In genomic region chr11:78290293-78291176, GRCh38 we compare ENCODE assay signal across 9 cellular contexts.
DNase-seq lines count a peak whose midpoint lies in the region; ATAC-seq and TF ChIP-seq lines count a peak whose summit lies in the region.
"Had no signal": no experiment of that assay in that cellular context is flagged by ENCODE, and none has a peak within 500 bp of the region (broad histone marks: within the 10 kb centered on the region; RNA-seq: fewer than 3 reads in every experiment).

No MANE protein-coding gene starts in this region.

- H3K9me3 ChIP-seq in tibial nerve, result peaks cover 0 to 11% (median 0%) of the 10 kb centered on the region in 4 donors

- H3K27ac Mint-ChIP-seq in activated naive CD4-positive, alpha-beta T cell treated with anti-CD3 and anti-CD28 coated beads, Interleukin-2, amount 10 ng/mL, durations not matched to agents 7 days and 5 days, result peak overlapping the region; percentile 92
- H3K27ac Mint-ChIP-seq in T-helper 1 cell treated with Interleukin-12 subunit alpha and Interleukin-12 subunit beta and Interleukin-4 antibody, amounts not matched to agents 30 μg/mL and 1 μg/mL, for 36 hours, result peak overlapping the region; percentile 92

- H3K9me3 Mint-ChIP-seq in activated naive CD4-positive, alpha-beta T cell treated with anti-CD3 and anti-CD28 coated beads, Interleukin-2, amount 10 ng/mL, durations not matched to agents 7 days and 5 days, result peaks cover 43% of the 10 kb centered on the region
- H3K9me3 Mint-ChIP-seq in T-helper 1 cell treated with Interleukin-12 subunit alpha and Interleukin-12 subunit beta and Interleukin-4 antibody, amounts not matched to agents 30 μg/mL and 1 μg/mL, for 36 hours, result peaks cover 38% of the 10 kb centered on the region

- H3K27me3 Mint-ChIP-seq in activated naive CD4-positive, alpha-beta T cell treated with anti-CD3 and anti-CD28 coated beads, Interleukin-2, amount 10 ng/mL, durations not matched to agents 7 days and 5 days, result no peaks in the 10 kb centered on the region
- H3K27me3 Mint-ChIP-seq in T-helper 1 cell treated with Interleukin-12 subunit alpha and Interleukin-12 subunit beta and Interleukin-4 antibody, amounts not matched to agents 30 μg/mL and 1 μg/mL, for 36 hours (ENCODE audit: low read depth), result no peaks in the 10 kb centered on the region

- WGBS in tibial nerve, 2 donors, result 82 to 86% methylated on average over 6 of the region's 6 CpGs

- peak; percentile 87 to 99 for TF ChIP-seq EP300 in tibial nerve (IDR thresholded peaks at IDR 0.05)

- peaks cover 50% of the 10 kb centered on the region for H3K4me1 Mint-ChIP-seq in activated naive CD4-positive, alpha-beta T cell treated with anti-CD3 and anti-CD28 coated beads, Interleukin-2, amount 10 ng/mL, durations not matched to agents 7 days and 5 days
- H3K4me1 Mint-ChIP-seq in T-helper 1 cell treated with Interleukin-12 subunit alpha and Interleukin-12 subunit beta and Interleukin-4 antibody, amounts not matched to agents 30 μg/mL and 1 μg/mL, for 36 hours (ENCODE audit: low read depth), result peaks cover 48% of the 10 kb centered on the region

- peak overlapping the region in 2 of 4 donors; percentile 73 to 87 for H3K27ac ChIP-seq in tibial nerve

- peak; percentile 41 for DNase-seq in activated naive CD4-positive, alpha-beta T cell treated with anti-CD3 and anti-CD28 coated beads, Interleukin-2, amount 10 ng/mL, durations not matched to agents 7 days and 5 days
- DNase-seq in activated naive CD4-positive, alpha-beta T cell (lab: John Stamatoyannopoulos, UW), result no peak
- peak; percentile 76 to 86 for DNase-seq in foreskin fibroblast
- peak in 1 of 2 donors; percentile 88 for DNase-seq in tibial nerve (ENCODE audit: low spot score in 2 of 2)
- no peak for DNase-seq in putamen (ENCODE audit: low spot score)
- DNase-seq: DMS153 had no signal

- TF ChIP-seq CTCF in foreskin fibroblast (IDR thresholded peaks at IDR 0.05; ENCODE audit: low read depth, low read length) (no peak), tibial nerve (IDR thresholded peaks at IDR 0.05) (no peak)

- no peak for TF ChIP-seq POLR2A in tibial nerve (IDR thresholded peaks at IDR 0.05)

- CTCF ChIA-PET in activated naive CD4-positive, alpha-beta T cell treated with anti-CD3 and anti-CD28 coated beads, Interleukin-2, amount 10 ng/mL, durations not matched to agents 7 days and 5 days (lab: Charles Lee), result interaction anchor here (1.1 kb wide), 1 partner anchor 63 kb away, joined by 4 read pairs; no protein-coding TSS in a partner anchor

- H3K4me1 ChIP-seq in tibial nerve, result peaks cover 0 to 9% (median 3%) of the 10 kb centered on the region in 4 donors

- ATAC-seq in HG03045 (IDR thresholded peaks at IDR 0.05; ENCODE audit: unreplicated experiment) (no peak), GM21360 (IDR thresholded peaks at IDR 0.05; ENCODE audit: unreplicated experiment) (no peak)

- H3K36me3 Mint-ChIP-seq in activated naive CD4-positive, alpha-beta T cell treated with anti-CD3 and anti-CD28 coated beads, Interleukin-2, amount 10 ng/mL, durations not matched to agents 7 days and 5 days, result peaks cover 43% of the 10 kb centered on the region
- H3K36me3 Mint-ChIP-seq in T-helper 1 cell treated with Interleukin-12 subunit alpha and Interleukin-12 subunit beta and Interleukin-4 antibody, amounts not matched to agents 30 μg/mL and 1 μg/mL, for 36 hours (ENCODE audit: low read depth), result peaks cover 56% of the 10 kb centered on the region

- no peaks in the 10 kb centered on the region for H3K36me3 ChIP-seq in tibial nerve

- H3K4me3 ChIP-seq in foreskin fibroblast (ENCODE audit: low read depth in 1 of 2, low read length in 2 of 2) (no peak overlapping the region), tibial nerve (no peak overlapping the region)

- H3K27me3 ChIP-seq in tibial nerve, result no peaks in the 10 kb centered on the region

- H3K4me3 Mint-ChIP-seq in activated naive CD4-positive, alpha-beta T cell treated with anti-CD3 and anti-CD28 coated beads, Interleukin-2, amount 10 ng/mL, durations not matched to agents 7 days and 5 days, result no peak overlapping the region
- peak overlapping the region; percentile 68 for H3K4me3 Mint-ChIP-seq in T-helper 1 cell treated with Interleukin-12 subunit alpha and Interleukin-12 subunit beta and Interleukin-4 antibody, amounts not matched to agents 30 μg/mL and 1 μg/mL, for 36 hours

Comparison
In these comparisons a context has a peak if more than half of its experiments do, and no peak if none do; other contexts are left out.
1. DNase-seq: peak in activated naive CD4-positive, alpha-beta T cell treated with anti-CD3 and anti-CD28 coated beads, Interleukin-2, amount 10 ng/mL, durations not matched to agents 7 days and 5 days (single experiment) and foreskin fibroblast (2 of 2); none in activated naive CD4-positive, alpha-beta T cell (0 of 4) and putamen (single experiment).